ENCODE assay signal across 1 cellular context in the genomic region with DNA sequence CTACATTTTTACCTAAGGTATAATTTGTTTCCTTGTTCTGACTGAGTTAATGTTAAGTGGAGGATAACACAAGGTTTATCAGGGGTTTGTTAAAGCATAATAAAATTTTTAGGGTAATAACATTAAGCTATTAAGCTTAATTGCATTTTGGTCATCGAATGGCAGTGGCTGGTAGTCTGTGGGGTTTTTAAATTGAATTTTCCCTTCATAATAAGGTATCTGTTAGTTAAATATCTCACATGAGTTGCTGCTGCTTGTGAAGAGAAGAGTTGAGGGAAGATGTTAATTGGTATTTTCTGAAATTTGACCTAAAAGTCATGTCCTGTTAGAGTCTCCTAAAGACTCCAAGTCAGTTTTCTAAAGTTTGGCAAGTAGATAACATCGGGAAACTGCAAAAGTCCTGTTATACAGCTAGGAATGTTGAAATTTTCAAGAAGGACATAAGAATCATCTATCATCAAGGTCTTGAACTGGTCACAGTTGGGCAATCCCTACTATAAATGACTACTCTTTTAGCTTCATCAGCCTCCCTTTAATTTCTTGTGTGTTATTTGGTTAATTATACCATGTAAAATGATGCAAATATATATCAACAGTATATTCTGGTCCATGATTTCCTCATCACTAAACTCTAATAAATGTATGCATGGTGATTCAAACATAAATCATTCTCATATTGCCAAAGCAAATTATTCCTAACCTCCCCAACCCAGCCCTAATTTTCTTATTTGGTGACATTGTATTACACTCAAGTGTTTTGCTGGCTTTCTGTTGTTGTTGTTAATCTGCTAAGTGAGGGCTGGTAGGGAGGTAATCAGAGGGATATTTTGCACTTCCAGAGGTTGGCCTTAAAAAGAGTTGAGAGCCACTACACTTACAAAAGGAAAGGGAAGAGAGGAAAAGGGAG.
A peak's percentile ranks its signal among the peaks of the same experiment; 100 is the strongest.
TF ChIP-seq lines count a peak whose summit lies in the region.

No MANE protein-coding gene starts in this region.

TF ChIP-seq in SK-N-SH, 30 proteins besides CTCF, POLR2A, EP300 and RAD21 (continued from another document):
- TF ChIP-seq, protein P1, sequence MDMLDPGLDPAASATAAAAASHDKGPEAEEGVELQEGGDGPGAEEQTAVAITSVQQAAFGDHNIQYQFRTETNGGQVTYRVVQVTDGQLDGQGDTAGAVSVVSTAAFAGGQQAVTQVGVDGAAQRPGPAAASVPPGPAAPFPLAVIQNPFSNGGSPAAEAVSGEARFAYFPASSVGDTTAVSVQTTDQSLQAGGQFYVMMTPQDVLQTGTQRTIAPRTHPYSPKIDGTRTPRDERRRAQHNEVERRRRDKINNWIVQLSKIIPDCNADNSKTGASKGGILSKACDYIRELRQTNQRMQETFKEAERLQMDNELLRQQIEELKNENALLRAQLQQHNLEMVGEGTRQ (IDR thresholded peaks at IDR 0.05; ENCODE audit: borderline replicate concordance, low read depth, low read length): no peak
- TF ChIP-seq, protein P2, sequence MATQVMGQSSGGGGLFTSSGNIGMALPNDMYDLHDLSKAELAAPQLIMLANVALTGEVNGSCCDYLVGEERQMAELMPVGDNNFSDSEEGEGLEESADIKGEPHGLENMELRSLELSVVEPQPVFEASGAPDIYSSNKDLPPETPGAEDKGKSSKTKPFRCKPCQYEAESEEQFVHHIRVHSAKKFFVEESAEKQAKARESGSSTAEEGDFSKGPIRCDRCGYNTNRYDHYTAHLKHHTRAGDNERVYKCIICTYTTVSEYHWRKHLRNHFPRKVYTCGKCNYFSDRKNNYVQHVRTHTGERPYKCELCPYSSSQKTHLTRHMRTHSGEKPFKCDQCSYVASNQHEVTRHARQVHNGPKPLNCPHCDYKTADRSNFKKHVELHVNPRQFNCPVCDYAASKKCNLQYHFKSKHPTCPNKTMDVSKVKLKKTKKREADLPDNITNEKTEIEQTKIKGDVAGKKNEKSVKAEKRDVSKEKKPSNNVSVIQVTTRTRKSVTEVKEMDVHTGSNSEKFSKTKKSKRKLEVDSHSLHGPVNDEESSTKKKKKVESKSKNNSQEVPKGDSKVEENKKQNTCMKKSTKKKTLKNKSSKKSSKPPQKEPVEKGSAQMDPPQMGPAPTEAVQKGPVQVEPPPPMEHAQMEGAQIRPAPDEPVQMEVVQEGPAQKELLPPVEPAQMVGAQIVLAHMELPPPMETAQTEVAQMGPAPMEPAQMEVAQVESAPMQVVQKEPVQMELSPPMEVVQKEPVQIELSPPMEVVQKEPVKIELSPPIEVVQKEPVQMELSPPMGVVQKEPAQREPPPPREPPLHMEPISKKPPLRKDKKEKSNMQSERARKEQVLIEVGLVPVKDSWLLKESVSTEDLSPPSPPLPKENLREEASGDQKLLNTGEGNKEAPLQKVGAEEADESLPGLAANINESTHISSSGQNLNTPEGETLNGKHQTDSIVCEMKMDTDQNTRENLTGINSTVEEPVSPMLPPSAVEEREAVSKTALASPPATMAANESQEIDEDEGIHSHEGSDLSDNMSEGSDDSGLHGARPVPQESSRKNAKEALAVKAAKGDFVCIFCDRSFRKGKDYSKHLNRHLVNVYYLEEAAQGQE (IDR thresholded peaks at IDR 0.05; ENCODE audit: low read depth, low read length): no peak
- TF ChIP-seq, protein P3, sequence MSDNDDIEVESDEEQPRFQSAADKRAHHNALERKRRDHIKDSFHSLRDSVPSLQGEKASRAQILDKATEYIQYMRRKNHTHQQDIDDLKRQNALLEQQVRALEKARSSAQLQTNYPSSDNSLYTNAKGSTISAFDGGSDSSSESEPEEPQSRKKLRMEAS (IDR thresholded peaks at IDR 0.05; ENCODE audit: low read depth): no peak
- TF ChIP-seq YY1 (IDR thresholded peaks at IDR 0.05; ENCODE audit: low read depth): no peak
- peak; percentile 52; the same call in 1 of the 2 replicates for TF ChIP-seq GATA2 (CRISPR knock-in tag; IDR thresholded peaks at IDR 0.05)
- no peak for TF ChIP-seq EZH2phosphoT487 (IDR thresholded peaks at IDR 0.05; ENCODE audit: borderline replicate concordance, low read depth)
- TF ChIP-seq SMC3 (IDR thresholded peaks at IDR 0.05; ENCODE audit: low read depth, low read length): no peak
- 0 out of 2 replicates have a peak, but pooled peaks have one; percentile 6 for TF ChIP-seq TCF12 (IDR thresholded peaks at IDR 0.05)
- no peak for TF ChIP-seq TEAD4 (IDR thresholded peaks at IDR 0.05; ENCODE audit: borderline replicate concordance, insufficient read depth)
- no peak for TF ChIP-seq MXI1 (IDR thresholded peaks at IDR 0.05; ENCODE audit: low read depth, low read length)
- TF ChIP-seq, protein P4, sequence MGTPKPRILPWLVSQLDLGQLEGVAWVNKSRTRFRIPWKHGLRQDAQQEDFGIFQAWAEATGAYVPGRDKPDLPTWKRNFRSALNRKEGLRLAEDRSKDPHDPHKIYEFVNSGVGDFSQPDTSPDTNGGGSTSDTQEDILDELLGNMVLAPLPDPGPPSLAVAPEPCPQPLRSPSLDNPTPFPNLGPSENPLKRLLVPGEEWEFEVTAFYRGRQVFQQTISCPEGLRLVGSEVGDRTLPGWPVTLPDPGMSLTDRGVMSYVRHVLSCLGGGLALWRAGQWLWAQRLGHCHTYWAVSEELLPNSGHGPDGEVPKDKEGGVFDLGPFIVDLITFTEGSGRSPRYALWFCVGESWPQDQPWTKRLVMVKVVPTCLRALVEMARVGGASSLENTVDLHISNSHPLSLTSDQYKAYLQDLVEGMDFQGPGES (IDR thresholded peaks at IDR 0.05; ENCODE audit: low read depth, low read length): no peak
- no peak for TF ChIP-seq FOXM1 (IDR thresholded peaks at IDR 0.05; ENCODE audit: low read depth)
- TF ChIP-seq POLR2AphosphoS5 (IDR thresholded peaks at IDR 0.05; ENCODE audit: low read depth, low read length): no peak
- no peak for TF ChIP-seq GABPA (IDR thresholded peaks at IDR 0.05; ENCODE audit: low read depth)
- TF ChIP-seq NFIC (IDR thresholded peaks at IDR 0.05; ENCODE audit: borderline replicate concordance): no peak
- TF ChIP-seq RXRA (IDR thresholded peaks at IDR 0.05; ENCODE audit: borderline replicate concordance, low read depth): no peak
- no peak for TF ChIP-seq FOSL2 (IDR thresholded peaks at IDR 0.05; ENCODE audit: borderline replicate concordance, low read depth)
- TF ChIP-seq RCOR1 (IDR thresholded peaks at IDR 0.05; ENCODE audit: low read length): peak; percentile 86; the same call in 1 of the 2 replicates
- no peak for TF ChIP-seq NRF1 (IDR thresholded peaks at IDR 0.05; ENCODE audit: low read depth, low read length)
- no peak for TF ChIP-seq RFX5 (IDR thresholded peaks at IDR 0.05; ENCODE audit: low read length)
- TF ChIP-seq, protein P5, sequence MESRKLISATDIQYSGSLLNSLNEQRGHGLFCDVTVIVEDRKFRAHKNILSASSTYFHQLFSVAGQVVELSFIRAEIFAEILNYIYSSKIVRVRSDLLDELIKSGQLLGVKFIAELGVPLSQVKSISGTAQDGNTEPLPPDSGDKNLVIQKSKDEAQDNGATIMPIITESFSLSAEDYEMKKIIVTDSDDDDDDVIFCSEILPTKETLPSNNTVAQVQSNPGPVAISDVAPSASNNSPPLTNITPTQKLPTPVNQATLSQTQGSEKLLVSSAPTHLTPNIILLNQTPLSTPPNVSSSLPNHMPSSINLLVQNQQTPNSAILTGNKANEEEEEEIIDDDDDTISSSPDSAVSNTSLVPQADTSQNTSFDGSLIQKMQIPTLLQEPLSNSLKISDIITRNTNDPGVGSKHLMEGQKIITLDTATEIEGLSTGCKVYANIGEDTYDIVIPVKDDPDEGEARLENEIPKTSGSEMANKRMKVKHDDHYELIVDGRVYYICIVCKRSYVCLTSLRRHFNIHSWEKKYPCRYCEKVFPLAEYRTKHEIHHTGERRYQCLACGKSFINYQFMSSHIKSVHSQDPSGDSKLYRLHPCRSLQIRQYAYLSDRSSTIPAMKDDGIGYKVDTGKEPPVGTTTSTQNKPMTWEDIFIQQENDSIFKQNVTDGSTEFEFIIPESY (IDR thresholded peaks at IDR 0.05; ENCODE audit: borderline replicate concordance, low read depth): no peak
